ENCODE assay signal across 8 cellular contexts in genomic region chr18:62586148-62586774, GRCh38.
DNase-seq lines count a peak whose midpoint lies in the region; ATAC-seq and TF ChIP-seq lines count a peak whose summit lies in the region.

No MANE protein-coding gene starts in this region.

- H3K4me3 ChIP-seq in Loucy (ENCODE audit: low read length, poor library complexity, severe bottlenecking) = no peak overlapping the region
- peak overlapping the region in 1 of 12 donors; percentile 10 for H3K4me3 ChIP-seq in heart left ventricle

- H3K9me2 ChIP-seq in Loucy (replicated peaks; ENCODE audit: low read depth, low read length) = no peaks in the 10 kb centered on the region

- no peaks in the 10 kb centered on the region for H3F3A ChIP-seq in Loucy (ENCODE audit: low read depth)

- no peaks in the 10 kb centered on the region for H3K36me3 ChIP-seq in Loucy (ENCODE audit: insufficient read depth, low read length)
- H3K36me3 ChIP-seq in heart left ventricle = peaks cover 0 to 15% (median 4%) of the 10 kb centered on the region in 9 donors

- no peak overlapping the region for H2AFZ ChIP-seq in Loucy (ENCODE audit: low read length)

- peaks cover 39% of the 10 kb centered on the region for H3K4me1 Mint-ChIP-seq in activated naive CD8-positive, alpha-beta T cell treated with anti-CD3 and anti-CD28 coated beads, Interleukin-2, amount 50 U/mL, for 24 hours

- WGBS in heart left ventricle, 4 donors = 18 to 27% (median 19%) methylated on average over 14 of the region's 14 CpGs

- H3K27me3 Mint-ChIP-seq in activated naive CD8-positive, alpha-beta T cell treated with anti-CD3 and anti-CD28 coated beads, Interleukin-2, amount 50 U/mL, for 24 hours = no peaks in the 10 kb centered on the region

- DNase-seq in Daoy (ENCODE audit: low read depth) (peak; percentile 72), SKM-1 treated with dmso at 0.1 percent for 144 hours (lab: John Stamatoyannopoulos, UW; ENCODE audit: unreplicated experiment) (peak; percentile 45), heart left ventricle (peak; percentile 75 to 85 (median 80)), putamen (ENCODE audit: low spot score) (peak; percentile 81)
- peak; percentile 85 for DNase-seq in activated naive CD8-positive, alpha-beta T cell treated with anti-CD3 and anti-CD28 coated beads, Interleukin-2, amount 50 U/mL, for 24 hours

- no peaks in the 10 kb centered on the region for H3K27me3 ChIP-seq in Loucy (ENCODE audit: insufficient read depth, low read length, poor library complexity, severe bottlenecking)
- no peaks in the 10 kb centered on the region for H3K27me3 ChIP-seq in heart left ventricle

- peaks cover 14% of the 10 kb centered on the region for H3K36me3 Mint-ChIP-seq in activated naive CD8-positive, alpha-beta T cell treated with anti-CD3 and anti-CD28 coated beads, Interleukin-2, amount 50 U/mL, for 24 hours (ENCODE audit: low read depth)

- H3K4me1 ChIP-seq in Loucy (ENCODE audit: insufficient read depth, low read length, poor library complexity, severe bottlenecking) (peaks cover 15% of the 10 kb centered on the region), heart left ventricle (peaks cover 0 to 32% (median 15%) of the 10 kb centered on the region in 12 donors)

- TF ChIP-seq CTCF in Loucy (conservative IDR thresholded peaks at IDR 0.05; ENCODE audit: low read length) = peak; percentile 89
- TF ChIP-seq CTCF in heart left ventricle (IDR thresholded peaks at IDR 0.05) = peak; percentile 83 to 97 (median 90)

- no peak for TF ChIP-seq POLR2A in heart left ventricle (IDR thresholded peaks at IDR 0.05)

- no peaks in the 10 kb centered on the region for H3K9me3 Mint-ChIP-seq in activated naive CD8-positive, alpha-beta T cell treated with anti-CD3 and anti-CD28 coated beads, Interleukin-2, amount 50 U/mL, for 24 hours

- intact Hi-C loops in heart left ventricle (cut with DNase I) = loop anchor here (1.0 to 10.0 kb wide), 11 partner anchors 61 to 401 kb away; partner anchors contain the start of genes PIGN (in 4 of the 10), RELCH (in 4 of the 10), PHLPP1 (in 2 of the 10) and TNFRSF11A (in 1 of the 10)

- H3K9ac ChIP-seq in Loucy (ENCODE audit: low read depth, low read length, poor library complexity, severe bottlenecking) = no peak overlapping the region

- ATAC-seq in GM21786 (IDR thresholded peaks at IDR 0.05; ENCODE audit: unreplicated experiment) = peak; percentile 60
- ATAC-seq in activated naive CD8-positive, alpha-beta T cell treated with anti-CD3 and anti-CD28 coated beads, Interleukin-2, amount 50 U/mL, for 24 hours = peak; percentile 63
- ATAC-seq in heart left ventricle = peak; percentile 60 to 79 (median 70)
- ATAC-seq in GM21737 (IDR thresholded peaks at IDR 0.05; ENCODE audit: unreplicated experiment) = no peak

- no peak overlapping the region for H3K27ac ChIP-seq in heart left ventricle

- H3K4me2 ChIP-seq in Loucy (ENCODE audit: low read depth, low read length, poor library complexity, severe bottlenecking) = no peak overlapping the region

- no peaks in the 10 kb centered on the region for H4K20me1 ChIP-seq in Loucy (ENCODE audit: insufficient read depth, low read length, poor library complexity, severe bottlenecking)

- no peaks in the 10 kb centered on the region for H3K79me2 ChIP-seq in Loucy (ENCODE audit: insufficient read depth, low read length)

- H3K27ac Mint-ChIP-seq in activated naive CD8-positive, alpha-beta T cell treated with anti-CD3 and anti-CD28 coated beads, Interleukin-2, amount 50 U/mL, for 24 hours = peak overlapping the region; percentile 87

- peak overlapping the region; percentile 58 for H3K4me3 Mint-ChIP-seq in activated naive CD8-positive, alpha-beta T cell treated with anti-CD3 and anti-CD28 coated beads, Interleukin-2, amount 50 U/mL, for 24 hours

- H3K9me3 ChIP-seq in Loucy (ENCODE audit: insufficient read depth, low read depth, low read length) (no peaks in the 10 kb centered on the region), heart left ventricle (no peaks in the 10 kb centered on the region)
